25 cellular contexts compared by ENCODE assay signal in the genomic region with DNA sequence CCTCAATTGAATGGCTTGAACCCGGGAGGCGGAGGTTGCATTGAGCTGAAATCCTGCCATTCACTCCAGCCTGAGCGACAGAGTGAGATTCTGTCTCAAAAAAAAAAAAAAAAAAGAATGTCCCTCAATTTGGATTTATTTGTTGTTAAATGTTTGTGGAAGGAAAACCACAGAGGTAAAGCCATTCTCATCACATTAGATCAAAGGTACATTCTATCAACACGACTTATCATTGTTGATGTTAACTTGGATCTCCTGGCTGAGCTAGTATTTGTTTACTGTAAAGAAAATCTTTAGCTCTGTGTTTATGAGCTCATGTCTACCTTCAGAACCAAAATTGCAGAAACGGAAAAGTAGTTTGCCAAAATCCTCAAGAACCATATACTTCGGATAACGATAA.
DNase-seq lines count a peak whose midpoint lies in the region; FAIRE-seq and TF ChIP-seq lines count a peak whose summit lies in the region.
"Had no signal": no experiment of that assay in that cellular context is flagged by ENCODE, and none has a peak within 500 bp of the region (broad histone marks: within the 10 kb centered on the region; RNA-seq: fewer than 3 reads in every experiment).

No MANE protein-coding gene starts in this region.

- no peak for DNase-seq in Caco-2
- DNase-seq in HTR-8/SVneo (ENCODE audit: insufficient read length, low spot score): no peak
- no peak for DNase-seq in nephron progenitor cell
- no peak for DNase-seq in NCI-H1105 treated with DMSO at 0.1 percent for 48 hours (lab: John Stamatoyannopoulos, UW)
- DNase-seq in GM03348 (ENCODE audit: low spot score): no peak
- no peak for DNase-seq in D721Med (ENCODE audit: insufficient read length, low spot score)
- no peak for DNase-seq in ecto neural progenitor cell (ENCODE audit: low spot score)
- DNase-seq: 8988T; ACHN; AML-193; BE2C; Calu3; CD4-positive, alpha-beta T cell; CD8-positive, alpha-beta memory T cell; DMS153; DND-41; GDM1; H9 had no signal

- POLR2A ChIA-PET in Caco-2 (lab: Charles Lee): interaction anchor here (0.7 to 1.1 kb wide), 2 partner anchors 93 to 233 kb away, joined by 8 to 12 read pairs; no protein-coding TSS in a partner anchor

- no peaks in the 10 kb centered on the region for H3K36me3 Mint-ChIP-seq in Caco-2 (ENCODE audit: insufficient read depth, unreplicated experiment)
- no peaks in the 10 kb centered on the region for H3K36me3 Mint-ChIP-seq in nephron progenitor cell (ENCODE audit: low read depth)
- H3K36me3 Mint-ChIP-seq: CD14-positive monocyte; CD8-positive, alpha-beta memory T cell had no signal

- H3K4me3 ChIP-seq in Caco-2 (ENCODE audit: low read depth, low read length): no peak overlapping the region
- H3K4me3 ChIP-seq: A549; BLaER1 treated with 17β-estradiol and CSF1 and Interleukin-3, amounts not matched to agents 10 nM and 100 nM; GM23338 had no signal

- H3K4me3 Mint-ChIP-seq in Caco-2 (ENCODE audit: unreplicated experiment): no peak overlapping the region
- H3K4me3 Mint-ChIP-seq in nephron progenitor cell: no peak overlapping the region
- H3K4me3 Mint-ChIP-seq: CD14-positive monocyte; CD4-positive, alpha-beta T cell; CD8-positive, alpha-beta memory T cell; GM23338; H9 had no signal

- peaks cover 43% of the 10 kb centered on the region for H3K4me1 Mint-ChIP-seq in Caco-2 (ENCODE audit: low read depth, unreplicated experiment)
- H3K4me1 Mint-ChIP-seq in nephron progenitor cell: peaks cover 29% of the 10 kb centered on the region
- H3K4me1 Mint-ChIP-seq: CD14-positive monocyte; CD8-positive, alpha-beta memory T cell had no signal

- H3K36me3 ChIP-seq in Caco-2 (ENCODE audit: control insufficient read depth, insufficient read depth, low read length): no peaks in the 10 kb centered on the region
- H3K36me3 ChIP-seq: BE2C; BLaER1 treated with 17β-estradiol and CSF1 and Interleukin-3, amounts not matched to agents 10 nM and 100 nM had no signal

- peak overlapping the region; percentile 1 for H3K27ac Mint-ChIP-seq in Caco-2 (ENCODE audit: unreplicated experiment)
- H3K27ac Mint-ChIP-seq in nephron progenitor cell: peak overlapping the region; percentile 34
- H3K27ac Mint-ChIP-seq: CD14-positive monocyte; CD4-positive, alpha-beta T cell; CD8-positive, alpha-beta memory T cell; GM23338 had no signal

- CTCF ChIA-PET in Caco-2 (lab: Charles Lee): interaction anchor here (0.6 to 1.4 kb wide), 4 partner anchors 10 to 93 kb away, joined by 3 to 5 read pairs (median 4); no protein-coding TSS in a partner anchor

- H3K9me3 Mint-ChIP-seq in Caco-2 (ENCODE audit: unreplicated experiment) (no peaks in the 10 kb centered on the region), nephron progenitor cell (peaks cover 3% of the 10 kb centered on the region)
- H3K9me3 Mint-ChIP-seq: CD4-positive, alpha-beta T cell; CD8-positive, alpha-beta memory T cell; GM23338 had no signal

- H3K27me3 ChIP-seq in Caco-2 (replicated peaks; ENCODE audit: control insufficient read depth, insufficient read depth, low read length): no peaks in the 10 kb centered on the region
- H3K27me3 ChIP-seq: BE2C; BLaER1 treated with 17β-estradiol and CSF1 and Interleukin-3, amounts not matched to agents 10 nM and 100 nM had no signal

- TF ChIP-seq CTCF in Caco-2 (IDR thresholded peaks at IDR 0.05; ENCODE audit: insufficient read depth in 1 of 2, low read depth in 1 of 2, low read length in 1 of 2, severe bottlenecking in 1 of 2, unreplicated experiment in 1 of 2): no peak
- no peak for TF ChIP-seq CTCF in VCaP (conservative IDR thresholded peaks at IDR 0.05)
- TF ChIP-seq CTCF in nephron progenitor cell (IDR thresholded peaks at IDR 0.05): no peak
- no peak for TF ChIP-seq CTCF in D721Med (IDR thresholded peaks at IDR 0.05; ENCODE audit: insufficient read depth, missing control alignments)

- intact Hi-C loops in Caco-2 (cut with micrococcal nuclease; ENCODE audit: unreplicated experiment): loop anchor here (1.0 kb wide), 1 partner anchor 11 kb away; no protein-coding TSS in a partner anchor

- peak; percentile 59 for FAIRE-seq in HTR-8/SVneo (lab: Jason Lieb, UNC)
- FAIRE-seq in D721Med (lab: Jason Lieb, UNC): no peak
- FAIRE-seq: A549, GM12891, GM19239 had no signal

- H3K4me1 ChIP-seq in Caco-2: peaks cover 35% of the 10 kb centered on the region
- H3K4me1 ChIP-seq: BE2C; BLaER1 treated with 17β-estradiol and CSF1 and Interleukin-3, amounts not matched to agents 10 nM and 100 nM had no signal

- H3K9me3 ChIP-seq in Caco-2: no peaks in the 10 kb centered on the region
- H3K9me3 ChIP-seq: A549, BE2C had no signal

- no TSS peak for BruUV-seq in Caco-2 (replicated peaks; lab: Mats Ljungman, UMichigan)

- H3K27ac ChIP-seq in VCaP: peak overlapping the region; percentile 17; the same call in 1 of the 2 replicates
- H3K27ac ChIP-seq: A549; BLaER1 treated with 17β-estradiol and CSF1 and Interleukin-3, amounts not matched to agents 10 nM and 100 nM had no signal

- H3K27me3 Mint-ChIP-seq in Caco-2 (ENCODE audit: insufficient read depth, unreplicated experiment): no peaks in the 10 kb centered on the region
- no peaks in the 10 kb centered on the region for H3K27me3 Mint-ChIP-seq in nephron progenitor cell (ENCODE audit: low read depth, poor library complexity)
